Comparison of ENCODE assay signal across 19 cellular contexts in the genomic region with DNA sequence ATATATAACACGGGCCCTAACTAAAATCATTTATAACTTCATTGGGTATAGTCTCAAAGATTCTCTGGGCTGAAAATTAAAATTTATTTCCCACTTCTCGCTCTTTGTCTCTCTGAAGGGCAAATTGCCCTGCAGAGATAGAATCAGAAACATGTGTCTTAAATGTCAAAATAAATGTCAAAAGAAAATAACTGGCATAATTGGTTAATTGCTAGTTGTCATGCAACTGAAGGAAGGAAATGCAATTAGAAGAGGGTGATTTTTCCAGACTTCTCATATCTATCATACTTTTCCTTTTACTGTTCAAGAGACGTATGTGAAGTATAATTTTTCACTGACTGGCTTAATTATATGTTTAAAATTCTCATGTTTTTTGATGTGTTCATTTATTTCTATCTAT.
"Had no signal": no experiment of that assay in that cellular context is flagged by ENCODE, and none has a peak within 500 bp of the region (broad histone marks: within the 10 kb centered on the region; RNA-seq: fewer than 3 reads in every experiment).

No MANE protein-coding gene starts in this region.

- H3K36me3 Mint-ChIP-seq: memory B cell had no signal

- H3K4me3 Mint-ChIP-seq: memory B cell, mesothelial cell of epicardium, natural killer cell, neural crest cell had no signal

- H3K4me1 Mint-ChIP-seq: memory B cell, natural killer cell, neural crest cell had no signal

- FAIRE-seq: colon, frontal cortex, keratinocyte had no signal

- ATAC-seq: heart left ventricle, lower lobe of right lung, natural killer cell, sciatic nerve had no signal

- H3K27ac Mint-ChIP-seq: memory B cell, mesothelial cell of epicardium, natural killer cell had no signal

- H3K27me3 ChIP-seq: esophagus squamous epithelium, heart left ventricle, stomach had no signal

- H3K4me3 ChIP-seq: esophagus squamous epithelium, heart left ventricle, left ventricle myocardium inferior, lower lobe of right lung, stomach, thoracic aorta had no signal

- H3K27me3 Mint-ChIP-seq: memory B cell had no signal

- H3K27ac ChIP-seq: esophagus squamous epithelium, heart left ventricle, left ventricle myocardium inferior, lower lobe of right lung, stomach, thoracic aorta had no signal

- H3K4me1 ChIP-seq: esophagus squamous epithelium, heart left ventricle, left ventricle myocardium inferior, lower lobe of right lung, stomach had no signal

- H3K36me3 ChIP-seq: esophagus squamous epithelium, heart left ventricle, left ventricle myocardium inferior, lower lobe of right lung, stomach, thoracic aorta had no signal

- DNase-seq: dermis blood vessel endothelial cell; esophagus squamous epithelium; heart left ventricle; hippocampal formation; left ventricle myocardium inferior; lower lobe of right lung; natural killer cell; posterior cingulate gyrus; stimulated activated naive CD4-positive, alpha-beta T cell; stomach; substantia nigra had no signal
